In genomic region chr6:4707011-4707410, GRCh38 we compare ENCODE assay signal across 16 cellular contexts.
"Had no signal": no experiment of that assay in that cellular context is flagged by ENCODE, and none has a peak within 500 bp of the region (broad histone marks: within the 10 kb centered on the region; RNA-seq: fewer than 3 reads in every experiment).

No MANE protein-coding gene starts in this region.

- H3K4me3 ChIP-seq: left lung, mucosa of descending colon, thyroid gland had no signal

- DNase-seq: activated CD4-positive, alpha-beta T cell treated with anti-CD3 and anti-CD28 coated beads, Interleukin-2, amount 10 ng/mL, durations not matched to agents 24 days and 14 days; activated CD4-positive, CD25-positive, alpha-beta regulatory T cell; activated naive CD8-positive, alpha-beta T cell treated with anti-CD3 and anti-CD28 coated beads for 36 hours; cortex of kidney; effector CD8-positive, alpha-beta T cell; left lung; mucosa of descending colon; naive thymus-derived CD8-positive, alpha-beta T cell; retina; stimulated activated CD4-positive, alpha-beta T cell treated with anti-CD3 and anti-CD28 coated beads, Interleukin-2, amount 100 ng/mL, for 48 hours; stimulated activated naive B cell treated with anti-CD40 and anti-IgM and Interleukin-4, amounts not matched to agents 10 μg/mL and 1 μg/mL and 100 μg/mL, for 72 hours; thyroid gland had no signal

- H3K27ac Mint-ChIP-seq: activated CD4-positive, alpha-beta T cell treated with anti-CD3 and anti-CD28 coated beads, Interleukin-2, amount 10 ng/mL, durations not matched to agents 24 days and 14 days; activated naive CD8-positive, alpha-beta T cell treated with anti-CD3 and anti-CD28 coated beads for 36 hours; activated T-helper 1 cell treated with anti-CD3 and anti-CD28 coated beads, Interleukin-12 subunit alpha, Interleukin-12 subunit beta, Interleukin-2, Interleukin-4 antibody, amounts not matched to agents 30 ng/mL and 10 ng/mL and 1 ng/mL, durations not matched to agents 14 hours and 24 hours and 36 hours; brain; memory B cell; naive thymus-derived CD8-positive, alpha-beta T cell; stimulated activated naive B cell treated with anti-CD40 and anti-IgM and Interleukin-4, amounts not matched to agents 10 μg/mL and 1 μg/mL and 100 μg/mL, for 72 hours had no signal

- H3K36me3 Mint-ChIP-seq: activated naive CD8-positive, alpha-beta T cell treated with anti-CD3 and anti-CD28 coated beads for 36 hours; brain; memory B cell; stimulated activated naive B cell treated with anti-CD40 and anti-IgM and Interleukin-4, amounts not matched to agents 10 μg/mL and 1 μg/mL and 100 μg/mL, for 72 hours had no signal

- H3K27me3 Mint-ChIP-seq: activated CD4-positive, alpha-beta T cell treated with anti-CD3 and anti-CD28 coated beads, Interleukin-2, amount 10 ng/mL, durations not matched to agents 24 days and 14 days; brain had no signal

- H3K9me3 Mint-ChIP-seq: activated naive CD8-positive, alpha-beta T cell treated with anti-CD3 and anti-CD28 coated beads for 36 hours; activated T-helper 1 cell treated with anti-CD3 and anti-CD28 coated beads, Interleukin-12 subunit alpha, Interleukin-12 subunit beta, Interleukin-2, Interleukin-4 antibody, amounts not matched to agents 30 ng/mL and 10 ng/mL and 1 ng/mL, durations not matched to agents 14 hours and 24 hours and 36 hours; stimulated activated naive B cell treated with anti-CD40 and anti-IgM and Interleukin-4, amounts not matched to agents 10 μg/mL and 1 μg/mL and 100 μg/mL, for 72 hours had no signal

- H3K9me3 ChIP-seq: left lung, mucosa of descending colon, neutrophil, thyroid gland had no signal

- H3K27me3 ChIP-seq: left lung, neutrophil, thyroid gland had no signal

- ATAC-seq: left lung; mucosa of descending colon; naive thymus-derived CD8-positive, alpha-beta T cell; stimulated activated naive B cell treated with anti-CD40 and anti-IgM and Interleukin-4, amounts not matched to agents 10 μg/mL and 1 μg/mL and 100 μg/mL, for 72 hours had no signal

- H3K4me3 Mint-ChIP-seq: activated CD4-positive, alpha-beta T cell treated with anti-CD3 and anti-CD28 coated beads, Interleukin-2, amount 10 ng/mL, durations not matched to agents 24 days and 14 days; activated naive CD8-positive, alpha-beta T cell treated with anti-CD3 and anti-CD28 coated beads for 36 hours; activated T-helper 1 cell treated with anti-CD3 and anti-CD28 coated beads, Interleukin-12 subunit alpha, Interleukin-12 subunit beta, Interleukin-2, Interleukin-4 antibody, amounts not matched to agents 30 ng/mL and 10 ng/mL and 1 ng/mL, durations not matched to agents 14 hours and 24 hours and 36 hours; brain; memory B cell; naive thymus-derived CD8-positive, alpha-beta T cell; stimulated activated naive B cell treated with anti-CD40 and anti-IgM and Interleukin-4, amounts not matched to agents 10 μg/mL and 1 μg/mL and 100 μg/mL, for 72 hours had no signal

- H3K27ac ChIP-seq: left lung, neutrophil, thyroid gland had no signal

- H3K4me1 ChIP-seq: left lung had no signal

- H3K4me1 Mint-ChIP-seq: activated CD4-positive, alpha-beta T cell treated with anti-CD3 and anti-CD28 coated beads, Interleukin-2, amount 10 ng/mL, durations not matched to agents 24 days and 14 days; activated naive CD8-positive, alpha-beta T cell treated with anti-CD3 and anti-CD28 coated beads for 36 hours; memory B cell; naive thymus-derived CD8-positive, alpha-beta T cell; stimulated activated naive B cell treated with anti-CD40 and anti-IgM and Interleukin-4, amounts not matched to agents 10 μg/mL and 1 μg/mL and 100 μg/mL, for 72 hours had no signal

- H3K36me3 ChIP-seq: left lung, neutrophil, thyroid gland had no signal
